1 cellular context compared by ENCODE assay signal in genomic region chr6:36196049-36196879, GRCh38.
A peak's percentile ranks its signal among the peaks of the same experiment; 100 is the strongest.
TF ChIP-seq lines count a peak whose summit lies in the region.

Gene BRPF3, plus strand, starts transcription at chr6:36196744. Its CDS starts 3,579 bp downstream, at chr6:36200323.

TF ChIP-seq in HepG2, 621 proteins besides CTCF, POLR2A, EP300 and RAD21 (continued from another document and continues in another):
- TF ChIP-seq, protein P1, sequence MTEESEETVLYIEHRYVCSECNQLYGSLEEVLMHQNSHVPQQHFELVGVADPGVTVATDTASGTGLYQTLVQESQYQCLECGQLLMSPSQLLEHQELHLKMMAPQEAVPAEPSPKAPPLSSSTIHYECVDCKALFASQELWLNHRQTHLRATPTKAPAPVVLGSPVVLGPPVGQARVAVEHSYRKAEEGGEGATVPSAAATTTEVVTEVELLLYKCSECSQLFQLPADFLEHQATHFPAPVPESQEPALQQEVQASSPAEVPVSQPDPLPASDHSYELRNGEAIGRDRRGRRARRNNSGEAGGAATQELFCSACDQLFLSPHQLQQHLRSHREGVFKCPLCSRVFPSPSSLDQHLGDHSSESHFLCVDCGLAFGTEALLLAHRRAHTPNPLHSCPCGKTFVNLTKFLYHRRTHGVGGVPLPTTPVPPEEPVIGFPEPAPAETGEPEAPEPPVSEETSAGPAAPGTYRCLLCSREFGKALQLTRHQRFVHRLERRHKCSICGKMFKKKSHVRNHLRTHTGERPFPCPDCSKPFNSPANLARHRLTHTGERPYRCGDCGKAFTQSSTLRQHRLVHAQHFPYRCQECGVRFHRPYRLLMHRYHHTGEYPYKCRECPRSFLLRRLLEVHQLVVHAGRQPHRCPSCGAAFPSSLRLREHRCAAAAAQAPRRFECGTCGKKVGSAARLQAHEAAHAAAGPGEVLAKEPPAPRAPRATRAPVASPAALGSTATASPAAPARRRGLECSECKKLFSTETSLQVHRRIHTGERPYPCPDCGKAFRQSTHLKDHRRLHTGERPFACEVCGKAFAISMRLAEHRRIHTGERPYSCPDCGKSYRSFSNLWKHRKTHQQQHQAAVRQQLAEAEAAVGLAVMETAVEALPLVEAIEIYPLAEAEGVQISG (CRISPR knock-in tag; IDR thresholded peaks at IDR 0.05): 0 out of 2 replicates have a peak, but pooled peaks have one; percentile 51
- peak; percentile 86 for TF ChIP-seq SKI (IDR thresholded peaks at IDR 0.05; ENCODE audit: partially characterized antibody)
- 0 out of 2 replicates have a peak, but pooled peaks have one; percentile 57 for TF ChIP-seq PAWR (CRISPR knock-in tag; IDR thresholded peaks at IDR 0.05; ENCODE audit: borderline replicate concordance)
- TF ChIP-seq YY1 (IDR thresholded peaks at IDR 0.05; ENCODE audit: insufficient read depth, insufficient replicate concordance, low read depth, low read length): peak; percentile 49
- no peak for TF ChIP-seq ZNF713 (CRISPR knock-in tag; IDR thresholded peaks at IDR 0.05)
- peak; percentile 81 for TF ChIP-seq ZBTB25 (CRISPR knock-in tag; IDR thresholded peaks at IDR 0.05)
- TF ChIP-seq ZNF362 (CRISPR knock-in tag; IDR thresholded peaks at IDR 0.05; ENCODE audit: borderline replicate concordance): peak; percentile 75; the same call in 1 of the 2 replicates
- no peak for TF ChIP-seq HMG20A (CRISPR knock-in tag; IDR thresholded peaks at IDR 0.05; ENCODE audit: borderline replicate concordance)
- TF ChIP-seq IRF1 (CRISPR knock-in tag; IDR thresholded peaks at IDR 0.05; ENCODE audit: low read depth): no peak
- 0 out of 2 replicates have a peak, but pooled peaks have one; percentile 21 for TF ChIP-seq TRIM24 (CRISPR knock-in tag; IDR thresholded peaks at IDR 0.05)
- TF ChIP-seq FOXP1 (IDR thresholded peaks at IDR 0.05): no peak
- no peak for TF ChIP-seq FOXP1 (CRISPR knock-in tag; IDR thresholded peaks at IDR 0.05)
- TF ChIP-seq ZNF468 (CRISPR knock-in tag; IDR thresholded peaks at IDR 0.05): no peak
- peak; percentile 76 for TF ChIP-seq GFI1 (CRISPR knock-in tag; IDR thresholded peaks at IDR 0.05; ENCODE audit: borderline replicate concordance)
- TF ChIP-seq EED (CRISPR knock-in tag; IDR thresholded peaks at IDR 0.05): 0 out of 2 replicates have a peak, but pooled peaks have one; percentile 11
- no peak for TF ChIP-seq ZNF460 (CRISPR knock-in tag; IDR thresholded peaks at IDR 0.05; ENCODE audit: borderline replicate concordance)
- peak; percentile 49; the same call in 1 of the 2 replicates for TF ChIP-seq CREM (IDR thresholded peaks at IDR 0.05)
- TF ChIP-seq CREM (CRISPR knock-in tag; IDR thresholded peaks at IDR 0.05): no peak
- TF ChIP-seq SPEN (CRISPR knock-in tag; IDR thresholded peaks at IDR 0.05; ENCODE audit: low read depth): peak; percentile 53
- no peak for TF ChIP-seq ZNF557 (CRISPR knock-in tag; IDR thresholded peaks at IDR 0.05)
- TF ChIP-seq ZNF124 (CRISPR knock-in tag; IDR thresholded peaks at IDR 0.05): no peak; the same call in 1 of the 2 replicates
- TF ChIP-seq, protein P2, sequence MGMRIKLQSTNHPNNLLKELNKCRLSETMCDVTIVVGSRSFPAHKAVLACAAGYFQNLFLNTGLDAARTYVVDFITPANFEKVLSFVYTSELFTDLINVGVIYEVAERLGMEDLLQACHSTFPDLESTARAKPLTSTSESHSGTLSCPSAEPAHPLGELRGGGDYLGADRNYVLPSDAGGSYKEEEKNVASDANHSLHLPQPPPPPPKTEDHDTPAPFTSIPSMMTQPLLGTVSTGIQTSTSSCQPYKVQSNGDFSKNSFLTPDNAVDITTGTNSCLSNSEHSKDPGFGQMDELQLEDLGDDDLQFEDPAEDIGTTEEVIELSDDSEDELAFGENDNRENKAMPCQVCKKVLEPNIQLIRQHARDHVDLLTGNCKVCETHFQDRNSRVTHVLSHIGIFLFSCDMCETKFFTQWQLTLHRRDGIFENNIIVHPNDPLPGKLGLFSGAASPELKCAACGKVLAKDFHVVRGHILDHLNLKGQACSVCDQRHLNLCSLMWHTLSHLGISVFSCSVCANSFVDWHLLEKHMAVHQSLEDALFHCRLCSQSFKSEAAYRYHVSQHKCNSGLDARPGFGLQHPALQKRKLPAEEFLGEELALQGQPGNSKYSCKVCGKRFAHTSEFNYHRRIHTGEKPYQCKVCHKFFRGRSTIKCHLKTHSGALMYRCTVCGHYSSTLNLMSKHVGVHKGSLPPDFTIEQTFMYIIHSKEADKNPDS (CRISPR knock-in tag; IDR thresholded peaks at IDR 0.05): peak; percentile 77; the same call in 1 of the 2 replicates
- TF ChIP-seq GTF2F1 (IDR thresholded peaks at IDR 0.05; ENCODE audit: low read length): no peak
- no peak for TF ChIP-seq RFXANK (CRISPR knock-in tag; IDR thresholded peaks at IDR 0.05)
- TF ChIP-seq SKIL (CRISPR knock-in tag; IDR thresholded peaks at IDR 0.05; ENCODE audit: borderline replicate concordance): 0 out of 2 replicates have a peak, but pooled peaks have one; percentile 21
- peak; percentile 75; the same call in 1 of the 2 replicates for TF ChIP-seq ZNF34 (CRISPR knock-in tag; IDR thresholded peaks at IDR 0.05; ENCODE audit: borderline replicate concordance)
- peak; percentile 45 for TF ChIP-seq TBX2 (CRISPR knock-in tag; IDR thresholded peaks at IDR 0.05; ENCODE audit: borderline replicate concordance)
- no peak; the same call in 1 of the 2 replicates for TF ChIP-seq ZNF800 (CRISPR knock-in tag; IDR thresholded peaks at IDR 0.05)
- no peak for TF ChIP-seq ZNF10 (CRISPR knock-in tag; IDR thresholded peaks at IDR 0.05; ENCODE audit: borderline replicate concordance, low read depth)
- TF ChIP-seq SRF (IDR thresholded peaks at IDR 0.05; ENCODE audit: low read depth, low read length): 0 out of 2 replicates have a peak, but pooled peaks have one; percentile 8
- TF ChIP-seq CHD4 (IDR thresholded peaks at IDR 0.05; ENCODE audit: borderline replicate concordance, low read length): no peak
- TF ChIP-seq ARNT2 (CRISPR knock-in tag; IDR thresholded peaks at IDR 0.05; ENCODE audit: low read depth): 0 out of 2 replicates have a peak, but pooled peaks have one; percentile 55
- TF ChIP-seq SMARCC2 (IDR thresholded peaks at IDR 0.05): no peak
- no peak for TF ChIP-seq ZNF367 (CRISPR knock-in tag; IDR thresholded peaks at IDR 0.05; ENCODE audit: borderline replicate concordance)
- TF ChIP-seq ATF4 (CRISPR knock-in tag; IDR thresholded peaks at IDR 0.05): no peak
- TF ChIP-seq KLF11 (CRISPR knock-in tag; IDR thresholded peaks at IDR 0.05): no peak
- no peak for TF ChIP-seq ZNF644 (CRISPR knock-in tag; IDR thresholded peaks at IDR 0.05; ENCODE audit: low read depth)
- no peak for TF ChIP-seq RORA (CRISPR knock-in tag; IDR thresholded peaks at IDR 0.05)
- no peak for TF ChIP-seq SUZ12 (IDR thresholded peaks at IDR 0.05; ENCODE audit: low read depth, low read length)
- TF ChIP-seq POLR2G (IDR thresholded peaks at IDR 0.05; ENCODE audit: low read depth, low read length): peak; percentile 75
- TF ChIP-seq CREB1 (IDR thresholded peaks at IDR 0.05): no peak
- TF ChIP-seq CREB1 (CRISPR knock-in tag; IDR thresholded peaks at IDR 0.05): no peak
- TF ChIP-seq ZNF816 (CRISPR knock-in tag; IDR thresholded peaks at IDR 0.05; ENCODE audit: borderline replicate concordance): 0 out of 2 replicates have a peak, but pooled peaks have one; percentile 13
- no peak for TF ChIP-seq REST (IDR thresholded peaks at IDR 0.05; ENCODE audit: borderline replicate concordance in 1 of 2, low read depth in 1 of 2, low read length in 2 of 2)
- TF ChIP-seq, protein P3, sequence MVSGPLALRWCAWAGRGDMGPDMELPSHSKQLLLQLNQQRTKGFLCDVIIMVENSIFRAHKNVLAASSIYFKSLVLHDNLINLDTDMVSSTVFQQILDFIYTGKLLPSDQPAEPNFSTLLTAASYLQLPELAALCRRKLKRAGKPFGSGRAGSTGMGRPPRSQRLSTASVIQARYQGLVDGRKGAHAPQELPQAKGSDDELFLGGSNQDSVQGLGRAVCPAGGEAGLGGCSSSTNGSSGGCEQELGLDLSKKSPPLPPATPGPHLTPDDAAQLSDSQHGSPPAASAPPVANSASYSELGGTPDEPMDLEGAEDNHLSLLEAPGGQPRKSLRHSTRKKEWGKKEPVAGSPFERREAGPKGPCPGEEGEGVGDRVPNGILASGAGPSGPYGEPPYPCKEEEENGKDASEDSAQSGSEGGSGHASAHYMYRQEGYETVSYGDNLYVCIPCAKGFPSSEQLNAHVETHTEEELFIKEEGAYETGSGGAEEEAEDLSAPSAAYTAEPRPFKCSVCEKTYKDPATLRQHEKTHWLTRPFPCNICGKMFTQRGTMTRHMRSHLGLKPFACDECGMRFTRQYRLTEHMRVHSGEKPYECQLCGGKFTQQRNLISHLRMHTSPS (CRISPR knock-in tag; IDR thresholded peaks at IDR 0.05; ENCODE audit: low read depth): no peak
